10 cellular contexts compared by ENCODE assay signal in genomic region chr11:18203723-18204122, GRCh38. TPM values are rescaled to one million over a fixed set of nuclear protein-coding genes. Genes with fewer than 3 reads are reported as not detected.
DNase-seq lines count a peak whose midpoint lies in the region; ATAC-seq and TF ChIP-seq lines count a peak whose summit lies in the region.
"Had no signal": no experiment of that assay in that cellular context is flagged by ENCODE, and none has a peak within 500 bp of the region (broad histone marks: within the 10 kb centered on the region; RNA-seq: fewer than 3 reads in every experiment).

No MANE protein-coding gene starts in this region.

- H4K20me1 ChIP-seq in GM23338 (replicated peaks; ENCODE audit: insufficient read depth) (no peaks in the 10 kb centered on the region), OCI-LY1 (ENCODE audit: insufficient read depth, low read length) (no peaks in the 10 kb centered on the region)

- H3K4me3 ChIP-seq in AG09309 (ENCODE audit: control insufficient read depth, low read depth, low read length): no peak overlapping the region
- H3K4me3 ChIP-seq in GM23338: peak overlapping the region; percentile 42; the same call in 1 of the 2 replicates
- no peak overlapping the region for H3K4me3 ChIP-seq in OCI-LY1 (ENCODE audit: low read depth, low read length, poor library complexity, severe bottlenecking)
- H3K4me3 ChIP-seq in right cardiac atrium (ENCODE audit: low read length): no peak overlapping the region

- H3K36me3 ChIP-seq in GM23338 (ENCODE audit: insufficient read depth): no peaks in the 10 kb centered on the region
- no peaks in the 10 kb centered on the region for H3K36me3 ChIP-seq in OCI-LY1 (ENCODE audit: insufficient read depth, low read length)

- H3K27ac ChIP-seq in GM23338 (ENCODE audit: low read depth) (no peak overlapping the region), OCI-LY1 (ENCODE audit: low read depth, low read length, poor library complexity, severe bottlenecking) (no peak overlapping the region), right cardiac atrium (ENCODE audit: low read length) (no peak overlapping the region)

- H3K4me3 Mint-ChIP-seq in GM23338: peak overlapping the region; percentile 40; the same call in 2 of the 3 replicates
- H3K4me3 Mint-ChIP-seq: natural killer cell had no signal

- H3K27me3 ChIP-seq in GM23338 (ENCODE audit: insufficient read depth): peaks cover 8% of the 10 kb centered on the region
- H3K27me3 ChIP-seq in OCI-LY1 (ENCODE audit: insufficient read depth, low read length): no peaks in the 10 kb centered on the region; the same call in 1 of the 2 replicates
- H3K27me3 ChIP-seq in right cardiac atrium (ENCODE audit: control insufficient read depth, insufficient read depth): no peaks in the 10 kb centered on the region

- H3F3A ChIP-seq in GM23338 (replicated peaks; ENCODE audit: low read depth) (no peaks in the 10 kb centered on the region), OCI-LY1 (ENCODE audit: insufficient read depth, low read length) (no peaks in the 10 kb centered on the region)

- H3K27me3 Mint-ChIP-seq in GM23338 (ENCODE audit: insufficient read depth, low read depth, poor library complexity): peaks cover 3% of the 10 kb centered on the region

- H3K27ac Mint-ChIP-seq in GM23338: no peak overlapping the region
- H3K27ac Mint-ChIP-seq: natural killer cell had no signal

- H3K4me1 Mint-ChIP-seq in GM23338: no peaks in the 10 kb centered on the region
- H3K4me1 Mint-ChIP-seq: natural killer cell had no signal

- H3K36me3 Mint-ChIP-seq in GM23338 (ENCODE audit: low read depth): no peaks in the 10 kb centered on the region
- H3K36me3 Mint-ChIP-seq: natural killer cell had no signal

- no peak overlapping the region for H3K9ac ChIP-seq in OCI-LY1 (ENCODE audit: low read length)

- 0 out of 3 replicates have a peak, but pooled peaks cover 2% of the 10 kb centered on the region for H3K9me3 Mint-ChIP-seq in GM23338
- H3K9me3 Mint-ChIP-seq: natural killer cell had no signal

- H2AFZ ChIP-seq in GM23338 (peak overlapping the region; percentile 84), OCI-LY1 (ENCODE audit: low read length) (no peak overlapping the region)

- TF ChIP-seq CTCF in AG09309 (IDR thresholded peaks at IDR 0.05; ENCODE audit: control insufficient read depth, insufficient read depth, low read depth, low read length, missing control alignments) (peak; percentile 42), GM23338 (conservative IDR thresholded peaks at IDR 0.05; ENCODE audit: low read depth in 2 of 2) (peak; percentile 72 to 83), OCI-LY1 (IDR thresholded peaks at IDR 0.05; ENCODE audit: low read length) (peak; percentile 64)

- H3K79me2 ChIP-seq in GM23338 (replicated peaks; ENCODE audit: insufficient read depth) (no peaks in the 10 kb centered on the region), OCI-LY1 (ENCODE audit: insufficient read depth, low read length) (no peaks in the 10 kb centered on the region)

- intact Hi-C loops in right cardiac atrium (cut with DNase I): no loop called here

- H3K4me1 ChIP-seq in GM23338 (ENCODE audit: insufficient read depth) (no peaks in the 10 kb centered on the region), OCI-LY1 (ENCODE audit: insufficient read depth, low read length, severe bottlenecking) (no peaks in the 10 kb centered on the region), right cardiac atrium (ENCODE audit: control insufficient read depth, insufficient read depth, low read length) (no peaks in the 10 kb centered on the region)

- ATAC-seq in GM23338 (peak; percentile 99), GM19328 (IDR thresholded peaks at IDR 0.05; ENCODE audit: unreplicated experiment) (no peak), right cardiac atrium (no peak), GM18867 (IDR thresholded peaks at IDR 0.05; ENCODE audit: unreplicated experiment) (no peak)
- ATAC-seq: natural killer cell had no signal

- H3K4me2 ChIP-seq in GM23338 (peak overlapping the region; percentile 78), OCI-LY1 (ENCODE audit: low read length) (no peak overlapping the region)

- no peaks in the 10 kb centered on the region for H3K9me3 ChIP-seq in OCI-LY1 (ENCODE audit: low read length)
- H3K9me3 ChIP-seq in right cardiac atrium (ENCODE audit: control insufficient read depth, low read length): no peaks in the 10 kb centered on the region

- DNase-seq in AG09309 (ENCODE audit: low read depth): no peak
- peak; percentile 89 for DNase-seq in GM23338 (ENCODE audit: low spot score)
- peak; percentile 15 for DNase-seq in foreskin melanocyte
- DNase-seq in right cardiac atrium: no peak
- no peak for DNase-seq in NCI-H2029 (lab: John Stamatoyannopoulos, UW)
- DNase-seq: natural killer cell had no signal

- 8% methylated on average over 6 of the region's 6 CpGs for WGBS in right cardiac atrium

- no peaks in the 10 kb centered on the region for H3K9me2 ChIP-seq in GM23338 (ENCODE audit: insufficient read depth)
- H3K9me2 ChIP-seq in OCI-LY1 (ENCODE audit: low read depth, low read length): no peaks in the 10 kb centered on the region

TF ChIP-seq in GM23338, 12 proteins besides CTCF, POLR2A, EP300 and RAD21 (continues in another document):
- TF ChIP-seq, protein P1, sequence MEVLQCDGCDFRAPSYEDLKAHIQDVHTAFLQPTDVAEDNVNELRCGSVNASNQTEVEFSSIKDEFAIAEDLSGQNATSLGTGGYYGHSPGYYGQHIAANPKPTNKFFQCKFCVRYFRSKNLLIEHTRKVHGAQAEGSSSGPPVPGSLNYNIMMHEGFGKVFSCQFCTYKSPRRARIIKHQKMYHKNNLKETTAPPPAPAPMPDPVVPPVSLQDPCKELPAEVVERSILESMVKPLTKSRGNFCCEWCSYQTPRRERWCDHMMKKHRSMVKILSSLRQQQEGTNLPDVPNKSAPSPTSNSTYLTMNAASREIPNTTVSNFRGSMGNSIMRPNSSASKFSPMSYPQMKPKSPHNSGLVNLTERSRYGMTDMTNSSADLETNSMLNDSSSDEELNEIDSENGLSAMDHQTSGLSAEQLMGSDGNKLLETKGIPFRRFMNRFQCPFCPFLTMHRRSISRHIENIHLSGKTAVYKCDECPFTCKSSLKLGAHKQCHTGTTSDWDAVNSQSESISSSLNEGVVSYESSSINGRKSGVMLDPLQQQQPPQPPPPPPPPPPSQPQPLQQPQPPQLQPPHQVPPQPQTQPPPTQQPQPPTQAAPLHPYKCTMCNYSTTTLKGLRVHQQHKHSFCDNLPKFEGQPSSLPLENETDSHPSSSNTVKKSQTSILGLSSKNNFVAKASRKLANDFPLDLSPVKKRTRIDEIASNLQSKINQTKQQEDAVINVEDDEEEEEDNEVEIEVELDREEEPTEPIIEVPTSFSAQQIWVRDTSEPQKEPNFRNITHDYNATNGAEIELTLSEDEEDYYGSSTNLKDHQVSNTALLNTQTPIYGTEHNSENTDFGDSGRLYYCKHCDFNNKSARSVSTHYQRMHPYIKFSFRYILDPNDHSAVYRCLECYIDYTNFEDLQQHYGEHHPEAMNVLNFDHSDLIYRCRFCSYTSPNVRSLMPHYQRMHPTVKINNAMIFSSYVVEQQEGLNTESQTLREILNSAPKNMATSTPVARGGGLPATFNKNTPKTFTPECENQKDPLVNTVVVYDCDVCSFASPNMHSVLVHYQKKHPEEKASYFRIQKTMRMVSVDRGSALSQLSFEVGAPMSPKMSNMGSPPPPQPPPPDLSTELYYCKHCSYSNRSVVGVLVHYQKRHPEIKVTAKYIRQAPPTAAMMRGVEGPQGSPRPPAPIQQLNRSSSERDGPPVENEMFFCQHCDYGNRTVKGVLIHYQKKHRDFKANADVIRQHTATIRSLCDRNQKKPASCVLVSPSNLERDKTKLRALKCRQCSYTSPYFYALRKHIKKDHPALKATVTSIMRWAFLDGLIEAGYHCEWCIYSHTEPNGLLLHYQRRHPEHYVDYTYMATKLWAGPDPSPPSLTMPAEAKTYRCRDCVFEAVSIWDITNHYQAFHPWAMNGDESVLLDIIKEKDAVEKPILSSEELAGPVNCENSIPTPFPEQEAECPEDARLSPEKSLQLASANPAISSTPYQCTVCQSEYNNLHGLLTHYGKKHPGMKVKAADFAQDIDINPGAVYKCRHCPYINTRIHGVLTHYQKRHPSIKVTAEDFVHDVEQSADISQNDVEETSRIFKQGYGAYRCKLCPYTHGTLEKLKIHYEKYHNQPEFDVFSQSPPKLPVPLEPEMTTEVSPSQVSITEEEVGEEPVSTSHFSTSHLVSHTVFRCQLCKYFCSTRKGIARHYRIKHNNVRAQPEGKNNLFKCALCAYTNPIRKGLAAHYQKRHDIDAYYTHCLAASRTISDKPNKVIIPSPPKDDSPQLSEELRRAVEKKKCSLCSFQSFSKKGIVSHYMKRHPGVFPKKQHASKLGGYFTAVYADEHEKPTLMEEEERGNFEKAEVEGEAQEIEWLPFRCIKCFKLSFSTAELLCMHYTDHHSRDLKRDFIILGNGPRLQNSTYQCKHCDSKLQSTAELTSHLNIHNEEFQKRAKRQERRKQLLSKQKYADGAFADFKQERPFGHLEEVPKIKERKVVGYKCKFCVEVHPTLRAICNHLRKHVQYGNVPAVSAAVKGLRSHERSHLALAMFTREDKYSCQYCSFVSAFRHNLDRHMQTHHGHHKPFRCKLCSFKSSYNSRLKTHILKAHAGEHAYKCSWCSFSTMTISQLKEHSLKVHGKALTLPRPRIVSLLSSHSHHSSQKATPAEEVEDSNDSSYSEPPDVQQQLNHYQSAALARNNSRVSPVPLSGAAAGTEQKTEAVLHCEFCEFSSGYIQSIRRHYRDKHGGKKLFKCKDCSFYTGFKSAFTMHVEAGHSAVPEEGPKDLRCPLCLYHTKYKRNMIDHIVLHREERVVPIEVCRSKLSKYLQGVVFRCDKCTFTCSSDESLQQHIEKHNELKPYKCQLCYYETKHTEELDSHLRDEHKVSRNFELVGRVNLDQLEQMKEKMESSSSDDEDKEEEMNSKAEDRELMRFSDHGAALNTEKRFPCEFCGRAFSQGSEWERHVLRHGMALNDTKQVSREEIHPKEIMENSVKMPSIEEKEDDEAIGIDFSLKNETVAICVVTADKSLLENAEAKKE (CRISPR knock-in tag; IDR thresholded peaks at IDR 0.05): no peak
- TF ChIP-seq EZH2 (IDR thresholded peaks at IDR 0.05; ENCODE audit: low read depth, unreplicated experiment) (no peak), EZH2phosphoT487 (IDR thresholded peaks at IDR 0.05; ENCODE audit: unreplicated experiment) (no peak)

RNA-seq across cellular contexts. Expression of gene MRGPRX4, which starts 31.1 kb away (rescaled TPM):
- total RNA-seq in GM23338 (2014; rRNA removed; shearing (Covaris generic)): not detected in 2 replicates
- polyA plus RNA-seq in GM23338 (2016; fragmentation: Nextera tagmentation; extraction: Ambion mirVana): not detected in 2 replicates
- not detected for total RNA-seq in right cardiac atrium
- polyA plus RNA-seq in right cardiac atrium: not detected
- total RNA-seq: natural killer cell, ureter had no signal

RNA-seq across cellular contexts. Expression of gene SAA4, which starts 32.9 kb away (rescaled TPM):
- not detected in 2 replicates for total RNA-seq in GM23338 (2014; rRNA removed; shearing (Covaris generic))
- not detected in 2 replicates for polyA plus RNA-seq in GM23338 (2016; fragmentation: Nextera tagmentation; extraction: Ambion mirVana)
- not detected for total RNA-seq in right cardiac atrium
- not detected for polyA plus RNA-seq in right cardiac atrium
- total RNA-seq: ureter had no signal

RNA-seq across cellular contexts. Expression of gene SAA2, which starts 44.7 kb away (rescaled TPM):
- total RNA-seq in GM23338 (2014; rRNA removed; shearing (Covaris generic)): not detected in 2 replicates
- polyA plus RNA-seq in GM23338 (2016; fragmentation: Nextera tagmentation; extraction: Ambion mirVana) (not detected in 2 replicates), right cardiac atrium (14.9 TPM)
- total RNA-seq in right cardiac atrium: 1 to 10 TPM in 1 of 4 donors, under 1 TPM in 2, not detected in 1; 0.59 to 5.5 (median 0.97) TPM
- total RNA-seq: natural killer cell had no signal

Comparison
In these comparisons a context has a peak if more than half of its experiments do, and no peak if none do; other contexts are left out.
1. DNase-seq: peak in GM23338 (single experiment) and foreskin melanocyte (single experiment); none in AG09309 (single experiment), right cardiac atrium (0 of 3) and NCI-H2029 (single experiment).
2. Peak in every context shown above with its lines, with median percentiles within 50 percentile points of each other: CTCF ChIP-seq.